7 cellular contexts compared by ENCODE assay signal in genomic region chr1:150696590-150696989, GRCh38. TPM values are rescaled to one million over a fixed set of nuclear protein-coding genes. Genes with fewer than 3 reads are reported as not detected.
DNase-seq lines count a peak whose midpoint lies in the region; ATAC-seq, FAIRE-seq and TF ChIP-seq lines count a peak whose summit lies in the region.

No MANE protein-coding gene starts in this region.

- FAIRE-seq in H54 (lab: Jason Lieb, UNC) = no peak

- peaks cover 2% of the 10 kb centered on the region for H3K27me3 Mint-ChIP-seq in GM23338 (ENCODE audit: insufficient read depth, low read depth, poor library complexity)

- H3K9me3 Mint-ChIP-seq in GM23338 = no peaks in the 10 kb centered on the region

- H3K27ac Mint-ChIP-seq in GM23338 = peak overlapping the region; percentile 97

- H3K36me3 ChIP-seq in GM23338 (ENCODE audit: insufficient read depth) (peaks cover 22% of the 10 kb centered on the region; the same call in 1 of the 2 replicates), PC-3 (ENCODE audit: low read depth, low read length) (peaks cover 14% of the 10 kb centered on the region), neutrophil (peaks cover 18% of the 10 kb centered on the region)

- ATAC-seq in GM23338 = peak; percentile 39
- ATAC-seq in PC-3 = no peak
- ATAC-seq in GM18519 (IDR thresholded peaks at IDR 0.05; ENCODE audit: low FRiP score, unreplicated experiment) = no peak

- H3K4me2 ChIP-seq in GM23338 (peak overlapping the region; percentile 74), PC-3 (ENCODE audit: low read length) (peak overlapping the region; percentile 96)

- H3F3A ChIP-seq in GM23338 (replicated peaks; ENCODE audit: low read depth) = no peaks in the 10 kb centered on the region
- peaks cover 7% of the 10 kb centered on the region for H3F3A ChIP-seq in PC-3 (ENCODE audit: low read length, unreplicated experiment)

- H2AFZ ChIP-seq in GM23338 (no peak overlapping the region), PC-3 (ENCODE audit: low read length) (peak overlapping the region; percentile 75)

- no peaks in the 10 kb centered on the region for H3K4me1 ChIP-seq in GM23338 (ENCODE audit: insufficient read depth)
- H3K4me1 ChIP-seq in PC-3 (ENCODE audit: insufficient read depth, low read length) = peaks cover 28% of the 10 kb centered on the region
- peaks cover 14 to 15% of the 10 kb centered on the region in 2 experiments for H3K4me1 ChIP-seq in neutrophil (ENCODE audit: control insufficient read depth in 1 of 2, insufficient read depth in 1 of 2, low read depth in 1 of 2, low read length in 1 of 2)

- no peak overlapping the region for H3K27ac ChIP-seq in GM23338 (ENCODE audit: low read depth)
- H3K27ac ChIP-seq in PC-3 (ENCODE audit: low read length) = 0 out of 2 replicates have a peak overlapping the region, but pooled peaks have one; percentile 19
- H3K27ac ChIP-seq in neutrophil = peak overlapping the region; percentile 40

- BruUV-seq in PC-3 (replicated peaks; lab: Mats Ljungman, UMichigan) = no TSS peak

- H3K9me3 ChIP-seq in PC-3 (ENCODE audit: low read length) (no peaks in the 10 kb centered on the region), neutrophil (no peaks in the 10 kb centered on the region)

- H3K4me1 Mint-ChIP-seq in GM23338 = peaks cover 10% of the 10 kb centered on the region; the same call in 2 of the 3 replicates

- intact Hi-C loops in PC-3 (cut with micrococcal nuclease) = loop anchor here (2.0 to 5.0 kb wide), 4 partner anchors 39 to 311 kb away; partner anchors contain the start of genes ENSA, MINDY1 and PRUNE1

- no peak for TF ChIP-seq POLR2A in H54 (IDR thresholded peaks at IDR 0.05; ENCODE audit: low read depth, low read length)

- CTCF ChIA-PET in PC-3 (lab: Charles Lee) = interaction anchor here (1.2 kb wide), 1 partner anchor 116 kb away, joined by 9 read pairs; no protein-coding TSS in a partner anchor

- H3K36me3 Mint-ChIP-seq in GM23338 (ENCODE audit: low read depth) = peaks cover 35% of the 10 kb centered on the region

- H3K79me2 ChIP-seq in GM23338 (replicated peaks; ENCODE audit: insufficient read depth) (peaks cover 29% of the 10 kb centered on the region), PC-3 (ENCODE audit: low read length) (peaks cover 28% of the 10 kb centered on the region)

- H3K4me3 Mint-ChIP-seq in GM23338 = peak overlapping the region; percentile 100

- H3K9me2 ChIP-seq in GM23338 (ENCODE audit: insufficient read depth) (no peaks in the 10 kb centered on the region), PC-3 (replicated peaks; ENCODE audit: low read length) (no peaks in the 10 kb centered on the region)

- TF ChIP-seq CTCF in GM23338 (conservative IDR thresholded peaks at IDR 0.05; ENCODE audit: low read depth in 2 of 2) (no peak), PC-3 (conservative IDR thresholded peaks at IDR 0.05; ENCODE audit: low read depth, low read length) (no peak), epithelial cell of esophagus (IDR thresholded peaks at IDR 0.05; ENCODE audit: insufficient read depth, low read depth, low read length, missing control alignments) (no peak), neutrophil (IDR thresholded peaks at IDR 0.05) (no peak)

- H4K20me1 ChIP-seq in GM23338 (replicated peaks; ENCODE audit: insufficient read depth) (no peaks in the 10 kb centered on the region), PC-3 (ENCODE audit: low read length) (no peaks in the 10 kb centered on the region)

- DNase-seq in GM23338 (ENCODE audit: low spot score) (peak; percentile 28), PC-3 (no peak), epithelial cell of esophagus (ENCODE audit: low read depth) (peak; percentile 24), H54 (ENCODE audit: insufficient read length, low spot score) (no peak)
- DNase-seq in stimulated activated CD4-positive, alpha-beta T cell treated with anti-CD3 and anti-CD28 coated beads, Interleukin-12 subunit alpha, Interleukin-12 subunit beta, amount 100 ng/mL, for 4 hours = no peak

- H3K4me3 ChIP-seq in GM23338 = peak overlapping the region; percentile 54
- H3K4me3 ChIP-seq in PC-3 (ENCODE audit: low read length) = peak overlapping the region; percentile 78
- H3K4me3 ChIP-seq in epithelial cell of esophagus (ENCODE audit: low read length) = peak overlapping the region; percentile 87
- peak overlapping the region; percentile 44 to 50 for H3K4me3 ChIP-seq in neutrophil (ENCODE audit: low read depth in 1 of 2, low read length in 1 of 2)

- H3K9ac ChIP-seq in PC-3 (ENCODE audit: low read length) = peak overlapping the region; percentile 66

- POLR2A ChIA-PET in PC-3 (lab: Charles Lee; ENCODE audit: unreplicated experiment) = interaction anchor here (0.5 to 1.6 kb wide), 11 partner anchors 8 to 333 kb away, joined by 3 to 24 read pairs (median 4); partner anchors contain the start of genes ENSA, MCL1 and RPRD2

- no peaks in the 10 kb centered on the region for H3K27me3 ChIP-seq in GM23338 (ENCODE audit: insufficient read depth)
- H3K27me3 ChIP-seq in PC-3 (ENCODE audit: low read length) = no peaks in the 10 kb centered on the region
- no peaks in the 10 kb centered on the region for H3K27me3 ChIP-seq in neutrophil

TF ChIP-seq in GM23338, 12 proteins besides CTCF, POLR2A, EP300 and RAD21 (continues in another document):
- TF ChIP-seq EZH2 (IDR thresholded peaks at IDR 0.05; ENCODE audit: low read depth, unreplicated experiment) = no peak
- TF ChIP-seq ZNF462 (CRISPR knock-in tag; IDR thresholded peaks at IDR 0.05) = no peak
- TF ChIP-seq NANOG (IDR thresholded peaks at IDR 0.05; ENCODE audit: borderline replicate concordance) = no peak

RNA-seq across cellular contexts. Expression of gene GOLPH3L, which starts 0.4 kb away (rescaled TPM):
- 28.9 and 29.6 TPM in 2 replicates for total RNA-seq in GM23338 (2014; rRNA removed; shearing (Covaris generic))
- 23.5 and 24.6 TPM in 2 replicates for polyA plus RNA-seq in GM23338 (2016; fragmentation: Nextera tagmentation; extraction: Ambion mirVana)
- total RNA-seq in PC-3 (2014; rRNA removed) = 9.6 and 15.6 TPM in 2 replicates

RNA-seq across cellular contexts. Expression of gene HORMAD1, which starts 24.1 kb away (rescaled TPM):
- not detected in 2 replicates for total RNA-seq in GM23338 (2014; rRNA removed; shearing (Covaris generic))
- polyA plus RNA-seq in GM23338 (2016; fragmentation: Nextera tagmentation; extraction: Ambion mirVana) = not detected in 2 replicates
- total RNA-seq in PC-3 (2014; rRNA removed) = not detected in 2 replicates

Comparison
In these comparisons a context has a peak if more than half of its experiments do, and no peak if none do; other contexts are left out.
1. DNase-seq: peak in GM23338 (single experiment) and epithelial cell of esophagus (single experiment); none in PC-3 (single experiment), H54 (single experiment) and stimulated activated CD4-positive, alpha-beta T cell treated with anti-CD3 and anti-CD28 coated beads, Interleukin-12 subunit alpha, Interleukin-12 subunit beta, amount 100 ng/mL, for 4 hours (single experiment).
2. Peak in every context shown above with its lines, with median percentiles within 50 percentile points of each other: H3K4me3 ChIP-seq.